8 cellular contexts compared by ENCODE assay signal in genomic region chr2:208466133-208466919, GRCh38. TPM values are rescaled to one million over a fixed set of nuclear protein-coding genes. Genes with fewer than 3 reads are reported as not detected.
DNase-seq lines count a peak whose midpoint lies in the region; ATAC-seq, FAIRE-seq and TF ChIP-seq lines count a peak whose summit lies in the region.

No MANE protein-coding gene starts in this region.

- H3K4me3 ChIP-seq in small intestine (ENCODE audit: low read depth in 1 of 2, low read length in 2 of 2) = no peak overlapping the region
- H3K4me3 ChIP-seq in spleen = no peak overlapping the region

- H3K27me3 ChIP-seq in foreskin keratinocyte = peaks cover 7% of the 10 kb centered on the region
- no peaks in the 10 kb centered on the region for H3K27me3 ChIP-seq in small intestine (ENCODE audit: control insufficient read depth in 2 of 2, insufficient read depth in 2 of 2, low read length in 2 of 2)
- H3K27me3 ChIP-seq in spleen (replicated peaks in 1 of 7) = no peaks in the 10 kb centered on the region

- peak; percentile 85 for ATAC-seq in GM18502 (IDR thresholded peaks at IDR 0.05; ENCODE audit: poor library complexity, unreplicated experiment)
- ATAC-seq in HG02678 (IDR thresholded peaks at IDR 0.05; ENCODE audit: unreplicated experiment) = peak; percentile 76
- peak; percentile 87 for ATAC-seq in foreskin keratinocyte

- no peaks in the 10 kb centered on the region for H3K36me3 ChIP-seq in small intestine (ENCODE audit: control insufficient read depth in 2 of 2, insufficient read depth in 2 of 2, low read length in 2 of 2)
- H3K36me3 ChIP-seq in spleen = no peaks in the 10 kb centered on the region

- TF ChIP-seq CTCF in RWPE1 (conservative IDR thresholded peaks at IDR 0.05; ENCODE audit: low read depth) = peak; percentile 54
- peak; percentile 70 for TF ChIP-seq CTCF in foreskin keratinocyte (conservative IDR thresholded peaks at IDR 0.05)
- TF ChIP-seq CTCF in spleen (IDR thresholded peaks at IDR 0.05 in 8 of 11, conservative IDR thresholded peaks at IDR 0.05 in 3 of 11) = peak in 4 of 11 experiments; percentile 14 to 36 (median 24)

- CTCF ChIA-PET in RWPE1 (lab: Yijun Ruan, JAX) = interaction anchor here (0.6 to 1.5 kb wide), 13 partner anchors 9 to 975 kb away, joined by 3 to 6 read pairs (median 4); no protein-coding TSS in a partner anchor

- WGBS in small intestine, 3 donors = 41 to 50% (median 49%) methylated on average over 7 of the region's 7 CpGs
- WGBS in spleen, 5 donors = 52 to 63% (median 58%) methylated on average over 7 of the region's 7 CpGs

- POLR2A ChIA-PET in RWPE1 (lab: Yijun Ruan, JAX; ENCODE audit: low non-redundant PET) = no interaction called here

- no peak for FAIRE-seq in small intestine (lab: Jason Lieb, UNC)

- TF ChIP-seq POLR2A in spleen (IDR thresholded peaks at IDR 0.05) = no peak

- DNase-seq in AG20443 (ENCODE audit: low spot score) (peak; percentile 17), NCI-H1092 (lab: John Stamatoyannopoulos, UW) (peak; percentile 79), RWPE1 (ENCODE audit: low spot score) (peak; percentile 19), foreskin keratinocyte (peak in 1 of 2 donors; percentile 37), small intestine (peak; percentile 73), spleen (no peak)

- intact Hi-C loops in spleen (cut with DNase I; ENCODE audit: low total_unique reads) = no loop called here

- no peaks in the 10 kb centered on the region for H3K4me1 ChIP-seq in foreskin keratinocyte
- no peaks in the 10 kb centered on the region for H3K4me1 ChIP-seq in small intestine (ENCODE audit: control insufficient read depth in 2 of 2, insufficient read depth in 1 of 2, low read depth in 1 of 2, low read length in 1 of 2)
- no peaks in the 10 kb centered on the region for H3K4me1 ChIP-seq in spleen

- H3K27ac ChIP-seq in RWPE1 (no peak overlapping the region), foreskin keratinocyte (no peak overlapping the region), small intestine (ENCODE audit: low read depth in 1 of 2, low read length in 1 of 2) (no peak overlapping the region), spleen (no peak overlapping the region)

- no peaks in the 10 kb centered on the region for H3K9me3 ChIP-seq in small intestine (ENCODE audit: control insufficient read depth, low read depth)
- H3K9me3 ChIP-seq in spleen = peaks cover 0 to 7% (median 2%) of the 10 kb centered on the region in 8 donors

RNA-seq across cellular contexts. Expression of gene PTH2R, which starts 59.7 kb away (rescaled TPM):
- not detected in 2 replicates for total RNA-seq in foreskin keratinocyte
- polyA plus RNA-seq in foreskin keratinocyte = not detected in 2 replicates
- polyA plus RNA-seq in small intestine = under 1 TPM in 1 of 3 donors, not detected in 2; 0.04 TPM
- total RNA-seq in spleen = under 1 TPM in 6 of 7 donors, not detected in 1; 0.26 to 0.92 (median 0.53) TPM
- polyA plus RNA-seq in spleen = under 1 TPM; 0.10 to 0.43 (median 0.20) TPM
